ENCODE assay signal across 1 cellular context in the genomic region with DNA sequence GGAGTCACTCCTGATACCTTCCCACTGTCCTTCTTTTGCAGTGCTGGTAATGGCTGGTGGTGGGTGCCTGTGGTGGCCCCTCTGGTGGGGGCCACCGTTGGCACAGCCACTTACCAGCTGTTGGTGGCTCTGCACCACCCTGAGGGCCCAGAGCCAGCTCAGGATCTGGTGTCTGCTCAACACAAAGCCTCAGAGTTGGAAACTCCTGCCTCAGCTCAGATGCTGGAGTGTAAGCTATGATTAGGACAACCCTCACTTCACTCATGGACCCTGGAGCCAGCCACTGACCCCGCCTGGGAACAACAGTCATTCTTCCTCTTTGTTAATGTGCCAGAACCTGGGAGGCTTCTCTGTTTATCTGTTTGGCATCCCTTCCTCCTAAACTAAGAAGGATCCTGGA.
TF ChIP-seq lines count a peak whose summit lies in the region.

No MANE protein-coding gene starts in this region.

TF ChIP-seq in GM23338, 12 proteins besides CTCF, POLR2A, EP300 and RAD21 (continued from another document):
- TF ChIP-seq, protein P1, sequence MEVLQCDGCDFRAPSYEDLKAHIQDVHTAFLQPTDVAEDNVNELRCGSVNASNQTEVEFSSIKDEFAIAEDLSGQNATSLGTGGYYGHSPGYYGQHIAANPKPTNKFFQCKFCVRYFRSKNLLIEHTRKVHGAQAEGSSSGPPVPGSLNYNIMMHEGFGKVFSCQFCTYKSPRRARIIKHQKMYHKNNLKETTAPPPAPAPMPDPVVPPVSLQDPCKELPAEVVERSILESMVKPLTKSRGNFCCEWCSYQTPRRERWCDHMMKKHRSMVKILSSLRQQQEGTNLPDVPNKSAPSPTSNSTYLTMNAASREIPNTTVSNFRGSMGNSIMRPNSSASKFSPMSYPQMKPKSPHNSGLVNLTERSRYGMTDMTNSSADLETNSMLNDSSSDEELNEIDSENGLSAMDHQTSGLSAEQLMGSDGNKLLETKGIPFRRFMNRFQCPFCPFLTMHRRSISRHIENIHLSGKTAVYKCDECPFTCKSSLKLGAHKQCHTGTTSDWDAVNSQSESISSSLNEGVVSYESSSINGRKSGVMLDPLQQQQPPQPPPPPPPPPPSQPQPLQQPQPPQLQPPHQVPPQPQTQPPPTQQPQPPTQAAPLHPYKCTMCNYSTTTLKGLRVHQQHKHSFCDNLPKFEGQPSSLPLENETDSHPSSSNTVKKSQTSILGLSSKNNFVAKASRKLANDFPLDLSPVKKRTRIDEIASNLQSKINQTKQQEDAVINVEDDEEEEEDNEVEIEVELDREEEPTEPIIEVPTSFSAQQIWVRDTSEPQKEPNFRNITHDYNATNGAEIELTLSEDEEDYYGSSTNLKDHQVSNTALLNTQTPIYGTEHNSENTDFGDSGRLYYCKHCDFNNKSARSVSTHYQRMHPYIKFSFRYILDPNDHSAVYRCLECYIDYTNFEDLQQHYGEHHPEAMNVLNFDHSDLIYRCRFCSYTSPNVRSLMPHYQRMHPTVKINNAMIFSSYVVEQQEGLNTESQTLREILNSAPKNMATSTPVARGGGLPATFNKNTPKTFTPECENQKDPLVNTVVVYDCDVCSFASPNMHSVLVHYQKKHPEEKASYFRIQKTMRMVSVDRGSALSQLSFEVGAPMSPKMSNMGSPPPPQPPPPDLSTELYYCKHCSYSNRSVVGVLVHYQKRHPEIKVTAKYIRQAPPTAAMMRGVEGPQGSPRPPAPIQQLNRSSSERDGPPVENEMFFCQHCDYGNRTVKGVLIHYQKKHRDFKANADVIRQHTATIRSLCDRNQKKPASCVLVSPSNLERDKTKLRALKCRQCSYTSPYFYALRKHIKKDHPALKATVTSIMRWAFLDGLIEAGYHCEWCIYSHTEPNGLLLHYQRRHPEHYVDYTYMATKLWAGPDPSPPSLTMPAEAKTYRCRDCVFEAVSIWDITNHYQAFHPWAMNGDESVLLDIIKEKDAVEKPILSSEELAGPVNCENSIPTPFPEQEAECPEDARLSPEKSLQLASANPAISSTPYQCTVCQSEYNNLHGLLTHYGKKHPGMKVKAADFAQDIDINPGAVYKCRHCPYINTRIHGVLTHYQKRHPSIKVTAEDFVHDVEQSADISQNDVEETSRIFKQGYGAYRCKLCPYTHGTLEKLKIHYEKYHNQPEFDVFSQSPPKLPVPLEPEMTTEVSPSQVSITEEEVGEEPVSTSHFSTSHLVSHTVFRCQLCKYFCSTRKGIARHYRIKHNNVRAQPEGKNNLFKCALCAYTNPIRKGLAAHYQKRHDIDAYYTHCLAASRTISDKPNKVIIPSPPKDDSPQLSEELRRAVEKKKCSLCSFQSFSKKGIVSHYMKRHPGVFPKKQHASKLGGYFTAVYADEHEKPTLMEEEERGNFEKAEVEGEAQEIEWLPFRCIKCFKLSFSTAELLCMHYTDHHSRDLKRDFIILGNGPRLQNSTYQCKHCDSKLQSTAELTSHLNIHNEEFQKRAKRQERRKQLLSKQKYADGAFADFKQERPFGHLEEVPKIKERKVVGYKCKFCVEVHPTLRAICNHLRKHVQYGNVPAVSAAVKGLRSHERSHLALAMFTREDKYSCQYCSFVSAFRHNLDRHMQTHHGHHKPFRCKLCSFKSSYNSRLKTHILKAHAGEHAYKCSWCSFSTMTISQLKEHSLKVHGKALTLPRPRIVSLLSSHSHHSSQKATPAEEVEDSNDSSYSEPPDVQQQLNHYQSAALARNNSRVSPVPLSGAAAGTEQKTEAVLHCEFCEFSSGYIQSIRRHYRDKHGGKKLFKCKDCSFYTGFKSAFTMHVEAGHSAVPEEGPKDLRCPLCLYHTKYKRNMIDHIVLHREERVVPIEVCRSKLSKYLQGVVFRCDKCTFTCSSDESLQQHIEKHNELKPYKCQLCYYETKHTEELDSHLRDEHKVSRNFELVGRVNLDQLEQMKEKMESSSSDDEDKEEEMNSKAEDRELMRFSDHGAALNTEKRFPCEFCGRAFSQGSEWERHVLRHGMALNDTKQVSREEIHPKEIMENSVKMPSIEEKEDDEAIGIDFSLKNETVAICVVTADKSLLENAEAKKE (CRISPR knock-in tag; IDR thresholded peaks at IDR 0.05) = no peak
- TF ChIP-seq NANOG (IDR thresholded peaks at IDR 0.05; ENCODE audit: borderline replicate concordance) = no peak
- TF ChIP-seq, protein P2, sequence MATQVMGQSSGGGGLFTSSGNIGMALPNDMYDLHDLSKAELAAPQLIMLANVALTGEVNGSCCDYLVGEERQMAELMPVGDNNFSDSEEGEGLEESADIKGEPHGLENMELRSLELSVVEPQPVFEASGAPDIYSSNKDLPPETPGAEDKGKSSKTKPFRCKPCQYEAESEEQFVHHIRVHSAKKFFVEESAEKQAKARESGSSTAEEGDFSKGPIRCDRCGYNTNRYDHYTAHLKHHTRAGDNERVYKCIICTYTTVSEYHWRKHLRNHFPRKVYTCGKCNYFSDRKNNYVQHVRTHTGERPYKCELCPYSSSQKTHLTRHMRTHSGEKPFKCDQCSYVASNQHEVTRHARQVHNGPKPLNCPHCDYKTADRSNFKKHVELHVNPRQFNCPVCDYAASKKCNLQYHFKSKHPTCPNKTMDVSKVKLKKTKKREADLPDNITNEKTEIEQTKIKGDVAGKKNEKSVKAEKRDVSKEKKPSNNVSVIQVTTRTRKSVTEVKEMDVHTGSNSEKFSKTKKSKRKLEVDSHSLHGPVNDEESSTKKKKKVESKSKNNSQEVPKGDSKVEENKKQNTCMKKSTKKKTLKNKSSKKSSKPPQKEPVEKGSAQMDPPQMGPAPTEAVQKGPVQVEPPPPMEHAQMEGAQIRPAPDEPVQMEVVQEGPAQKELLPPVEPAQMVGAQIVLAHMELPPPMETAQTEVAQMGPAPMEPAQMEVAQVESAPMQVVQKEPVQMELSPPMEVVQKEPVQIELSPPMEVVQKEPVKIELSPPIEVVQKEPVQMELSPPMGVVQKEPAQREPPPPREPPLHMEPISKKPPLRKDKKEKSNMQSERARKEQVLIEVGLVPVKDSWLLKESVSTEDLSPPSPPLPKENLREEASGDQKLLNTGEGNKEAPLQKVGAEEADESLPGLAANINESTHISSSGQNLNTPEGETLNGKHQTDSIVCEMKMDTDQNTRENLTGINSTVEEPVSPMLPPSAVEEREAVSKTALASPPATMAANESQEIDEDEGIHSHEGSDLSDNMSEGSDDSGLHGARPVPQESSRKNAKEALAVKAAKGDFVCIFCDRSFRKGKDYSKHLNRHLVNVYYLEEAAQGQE (IDR thresholded peaks at IDR 0.05; ENCODE audit: unreplicated experiment) = no peak
- TF ChIP-seq EZH2 (IDR thresholded peaks at IDR 0.05; ENCODE audit: low read depth, unreplicated experiment) = no peak
